8 cellular contexts compared by ENCODE assay signal in the genomic region with DNA sequence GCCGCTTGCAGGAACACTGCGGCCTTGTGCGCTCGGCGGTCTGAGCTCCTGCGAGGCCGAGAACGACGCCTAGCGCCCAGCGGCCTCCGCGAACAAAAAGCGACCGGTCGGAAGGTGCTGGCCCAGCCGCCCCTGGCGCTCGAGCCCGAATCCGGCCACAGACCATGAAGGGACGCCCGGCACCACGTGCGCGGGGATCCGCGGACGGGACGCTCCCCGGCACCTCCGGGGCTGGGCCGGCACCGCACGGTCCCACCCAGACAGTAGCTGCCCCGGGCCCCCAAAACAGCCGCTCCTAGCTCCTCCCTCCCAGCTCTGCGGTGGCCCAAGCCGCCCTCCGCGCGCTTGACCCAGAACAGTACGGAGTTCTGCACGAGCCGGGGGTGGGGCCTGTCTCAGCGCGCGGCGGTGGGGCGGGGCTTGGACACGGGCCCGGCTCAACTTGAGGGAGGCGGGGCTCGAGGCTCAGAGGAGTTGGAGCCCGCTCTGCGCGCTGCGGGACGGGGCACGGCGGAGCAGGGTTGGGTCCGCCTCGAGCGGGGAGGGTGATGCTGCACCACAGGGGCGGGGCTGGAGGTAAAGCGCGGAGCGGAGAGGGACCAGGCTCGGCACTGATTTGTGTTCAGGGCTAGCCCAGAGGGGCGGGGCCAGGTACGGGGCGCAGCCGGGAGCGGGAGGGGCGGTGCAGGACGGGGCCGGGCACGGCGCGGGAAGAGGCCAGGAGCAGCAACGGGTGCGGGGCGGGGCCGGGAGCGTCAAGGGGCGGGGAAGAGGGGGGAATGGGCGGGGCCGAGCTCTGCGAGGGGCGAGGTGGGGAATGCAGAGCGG. TPM values are rescaled to one million over a fixed set of nuclear protein-coding genes. Genes with fewer than 3 reads are reported as not detected.
DNase-seq lines count a peak whose midpoint lies in the region; ATAC-seq and FAIRE-seq lines count a peak whose summit lies in the region.

No MANE protein-coding gene starts in this region.

- H3K9me3 Mint-ChIP-seq in activated CD4-positive, alpha-beta T cell treated with anti-CD3 and anti-CD28 coated beads, Interleukin-2, amount 10 ng/mL, durations not matched to agents 7 days and 5 days = no peaks in the 10 kb centered on the region

- H4K20me1 ChIP-seq in BLaER1 = 0 out of 2 replicates have a peak, but pooled peaks cover 9% of the 10 kb centered on the region

- H3K27me3 Mint-ChIP-seq in activated CD4-positive, alpha-beta T cell treated with anti-CD3 and anti-CD28 coated beads, Interleukin-2, amount 10 ng/mL, durations not matched to agents 7 days and 5 days = peaks cover 6% of the 10 kb centered on the region

- no peaks in the 10 kb centered on the region for H3K27me3 ChIP-seq in BLaER1

- peak overlapping the region; percentile 90 for H3K9ac ChIP-seq in BLaER1

- H3K4me1 ChIP-seq in BLaER1 = peaks cover 49% of the 10 kb centered on the region

- H3K9me3 ChIP-seq in BLaER1 = no peaks in the 10 kb centered on the region

- FAIRE-seq in GM19239 (lab: Jason Lieb, UNC) = peak; percentile 83

- no peaks in the 10 kb centered on the region for H3K36me3 Mint-ChIP-seq in activated CD4-positive, alpha-beta T cell treated with anti-CD3 and anti-CD28 coated beads, Interleukin-2, amount 10 ng/mL, durations not matched to agents 7 days and 5 days (ENCODE audit: low read depth)

- ATAC-seq in HG03442 (IDR thresholded peaks at IDR 0.05; ENCODE audit: unreplicated experiment) = peak; percentile 85
- ATAC-seq in left lobe of liver = peak; percentile 81

- H3K27ac ChIP-seq in BLaER1 = peak overlapping the region; percentile 97

- H3K4me3 ChIP-seq in BLaER1 = peak overlapping the region; percentile 97

- CTCF ChIA-PET in activated CD4-positive, alpha-beta T cell treated with anti-CD3 and anti-CD28 coated beads, Interleukin-2, amount 10 ng/mL, durations not matched to agents 7 days and 5 days (lab: Charles Lee) = interaction anchor here (0.6 to 1.5 kb wide), 9 partner anchors 9 to 240 kb away, joined by 3 to 5 read pairs (median 3); no protein-coding TSS in a partner anchor

- DNase-seq in GM19239 (ENCODE audit: insufficient read length, low spot score) = peak; percentile 93
- peak; percentile 95 to 97 for DNase-seq in NCI-H524 (lab: John Stamatoyannopoulos, UW)
- DNase-seq in activated CD4-positive, alpha-beta T cell treated with anti-CD3 and anti-CD28 coated beads, Interleukin-2, amount 10 ng/mL, durations not matched to agents 7 days and 5 days = peak; percentile 98
- DNase-seq in cortex of kidney (lab: John Stamatoyannopoulos, UW) = peak; percentile 95
- peak; percentile 100 for DNase-seq in left lobe of liver (ENCODE audit: low spot score)
- peak; percentile 97 to 98 for DNase-seq in stimulated activated CD4-positive, alpha-beta T cell treated with anti-CD3 and anti-CD28 coated beads, Interleukin-2, amount 100 ng/mL, for 24 hours

- H3K4me1 Mint-ChIP-seq in activated CD4-positive, alpha-beta T cell treated with anti-CD3 and anti-CD28 coated beads, Interleukin-2, amount 10 ng/mL, durations not matched to agents 7 days and 5 days = peaks cover 20% of the 10 kb centered on the region

- POLR2A ChIA-PET in activated CD4-positive, alpha-beta T cell treated with anti-CD3 and anti-CD28 coated beads, Interleukin-2, amount 10 ng/mL, durations not matched to agents 7 days and 5 days (lab: Charles Lee) = interaction anchor here (1.2 kb wide), 1 partner anchor 15 kb away, joined by 4 read pairs; no protein-coding TSS in a partner anchor

- H3K4me2 ChIP-seq in BLaER1 = peak overlapping the region; percentile 87

- peak overlapping the region; percentile 80 for H3K27ac Mint-ChIP-seq in activated CD4-positive, alpha-beta T cell treated with anti-CD3 and anti-CD28 coated beads, Interleukin-2, amount 10 ng/mL, durations not matched to agents 7 days and 5 days

- no peaks in the 10 kb centered on the region for H3K36me3 ChIP-seq in BLaER1

- peak overlapping the region; percentile 77 for H3K4me3 Mint-ChIP-seq in activated CD4-positive, alpha-beta T cell treated with anti-CD3 and anti-CD28 coated beads, Interleukin-2, amount 10 ng/mL, durations not matched to agents 7 days and 5 days

RNA-seq across cellular contexts. Expression of gene IMPA2, which starts 0.5 kb away (rescaled TPM):
- total RNA-seq in activated CD4-positive, alpha-beta T cell treated with anti-CD3 and anti-CD28 coated beads, Interleukin-2, amount 10 ng/mL, durations not matched to agents 7 days and 5 days = 10 to 100 TPM; 18.6 to 20.4 TPM
- total RNA-seq in left lobe of liver = 51.3 TPM

Comparison
In these comparisons a context has a peak if more than half of its experiments do, and no peak if none do; other contexts are left out.
1. Peak in every context shown above with its lines: DNase-seq, ATAC-seq, H3K4me3 ChIP-seq and H3K27ac ChIP-seq.